In genomic region chr3:72593881-72594397, GRCh38 we compare ENCODE assay signal across 1 cellular context.
TF ChIP-seq lines count a peak whose summit lies in the region.

No MANE protein-coding gene starts in this region.

TF ChIP-seq in HEK293, 187 proteins besides CTCF, POLR2A, EP300 and RAD21 (continued from another document):
- TF ChIP-seq PRDM2 (tag by site-specific recombination; IDR thresholded peaks at IDR 0.05; ENCODE audit: borderline replicate concordance) (no peak), ZNF280D (tag by site-specific recombination; IDR thresholded peaks at IDR 0.05) (no peak), EGR2 (tag by site-specific recombination; IDR thresholded peaks at IDR 0.05; ENCODE audit: low read depth) (0 out of 2 replicates have a peak, but pooled peaks have one; percentile 21), REST (tag by site-specific recombination; IDR thresholded peaks at IDR 0.05) (no peak), ZBTB17 (tag by site-specific recombination; IDR thresholded peaks at IDR 0.05) (no peak), ZNF398 (tag by site-specific recombination; IDR thresholded peaks at IDR 0.05) (peak; percentile 90), ZNF214 (tag by site-specific recombination; IDR thresholded peaks at IDR 0.05; ENCODE audit: borderline replicate concordance) (no peak), TCF7L2 (IDR thresholded peaks at IDR 0.05; ENCODE audit: borderline replicate concordance, low read depth, low read length) (no peak), ZNF518A (tag by site-specific recombination; conservative IDR thresholded peaks at IDR 0.05; ENCODE audit: low read depth) (peak; percentile 91), ZNF23 (tag by site-specific recombination; IDR thresholded peaks at IDR 0.05; ENCODE audit: borderline replicate concordance) (no peak), ZNF362 (tag by site-specific recombination; IDR thresholded peaks at IDR 0.05) (no peak), ZNF2 (tag by site-specific recombination; IDR thresholded peaks at IDR 0.05) (no peak), BCL11B (tag by site-specific recombination; IDR thresholded peaks at IDR 0.05; ENCODE audit: low read depth) (no peak), ZNF692 (tag by site-specific recombination; IDR thresholded peaks at IDR 0.05) (peak; percentile 30; the same call in 1 of the 2 replicates), ZFP37 (tag by site-specific recombination; IDR thresholded peaks at IDR 0.05) (no peak), SP2 (tag by site-specific recombination; IDR thresholded peaks at IDR 0.05) (peak; percentile 30), ZSCAN18 (tag by site-specific recombination; IDR thresholded peaks at IDR 0.05) (no peak), PATZ1 (tag by site-specific recombination; IDR thresholded peaks at IDR 0.05) (0 out of 2 replicates have a peak, but pooled peaks have one; percentile 40), ZNF677 (tag by site-specific recombination; IDR thresholded peaks at IDR 0.05) (no peak)
